8 cellular contexts compared by ENCODE assay signal in genomic region chr22:41998361-41999261, GRCh38. TPM values are rescaled to one million over a fixed set of nuclear protein-coding genes. Genes with fewer than 3 reads are reported as not detected.
A peak's percentile ranks its signal among the peaks of the same experiment; 100 is the strongest.
DNase-seq lines count a peak whose midpoint lies in the region; ATAC-seq and TF ChIP-seq lines count a peak whose summit lies in the region.

WBP2NL (plus strand) TSS chr22:41998788; CDS start chr22:41998819, 31 bp downstream.

- no peaks in the 10 kb centered on the region for H3K36me3 Mint-ChIP-seq in natural killer cell

- TF ChIP-seq CTCF in natural killer cell (IDR thresholded peaks at IDR 0.05), result no peak

- intact Hi-C loops in natural killer cell (cut with micrococcal nuclease), result loop anchor here (1.0 kb wide), 1 partner anchor 92 kb away; the partner anchor contains the start of gene NDUFA6

- no peak within 1 kb of the TSS for H3K27ac ChIP-seq in epithelial cell of prostate

- ATAC-seq in HG02678 (IDR thresholded peaks at IDR 0.05; ENCODE audit: unreplicated experiment) (peak; percentile 80), natural killer cell (peak; percentile 97 to 98 (median 98))

- peak within 1 kb of the TSS; percentile 87 to 94 for H3K27ac Mint-ChIP-seq in natural killer cell

- peaks cover 0 to 12% of the 10 kb centered on the region in 2 donors for H3K27me3 Mint-ChIP-seq in natural killer cell (ENCODE audit: low read depth in 2 of 2)

- peaks cover 5 to 22% of the 10 kb centered on the region in 2 donors for H3K4me1 Mint-ChIP-seq in natural killer cell

- DNase-seq in DMS53 treated with DMSO at 0.1 percent for 48 hours (lab: John Stamatoyannopoulos, UW; ENCODE audit: unreplicated experiment) (peak; percentile 52), NCI-H345 treated with DMSO at 0.1 percent for 48 hours (lab: John Stamatoyannopoulos, UW; ENCODE audit: unreplicated experiment) (peak; percentile 53), activated T-cell treated with anti-CD3 and anti-CD28 coated beads for 24 hours (ENCODE audit: low read depth) (peak; percentile 85), epithelial cell of prostate (ENCODE audit: low read depth, low spot score) (peak; percentile 45), natural killer cell (peak; percentile 85), NCI-H446 treated with DMSO at 0.1 percent for 48 hours (lab: John Stamatoyannopoulos, UW) (no peak)
- peak; percentile 73 to 91 (median 86) for DNase-seq in stimulated activated naive CD4-positive, alpha-beta T cell (lab: John Stamatoyannopoulos, UW)

- H3K4me3 Mint-ChIP-seq in natural killer cell, result peak within 1 kb of the TSS; percentile 98

- peaks cover 0 to 2% of the 10 kb centered on the region in 2 donors for H3K9me3 Mint-ChIP-seq in natural killer cell

RNA-seq across cellular contexts. Expression of gene WBP2NL, which starts in this region (rescaled TPM):
- total RNA-seq in natural killer cell, result 1 to 10 TPM; 1.7 to 3.6 (median 3.0) TPM
